ENCODE assay signal across 8 cellular contexts in genomic region chr12:32918890-32919791, GRCh38. TPM values are rescaled to one million over a fixed set of nuclear protein-coding genes. Genes with fewer than 3 reads are reported as not detected.
DNase-seq lines count a peak whose midpoint lies in the region; ATAC-seq, FAIRE-seq and TF ChIP-seq lines count a peak whose summit lies in the region.

No MANE protein-coding gene starts in this region.

- H3K36me3 ChIP-seq in MM.1S (replicated peaks; ENCODE audit: insufficient read depth, low read length) = no peaks in the 10 kb centered on the region
- no peaks in the 10 kb centered on the region for H3K36me3 ChIP-seq in adrenal gland (replicated peaks in 1 of 2)

- H2AFZ ChIP-seq in MM.1S (ENCODE audit: low read length) = 0 out of 2 replicates have a peak overlapping the region, but pooled peaks have one; percentile 22

- ATAC-seq in GM19455 (IDR thresholded peaks at IDR 0.05; ENCODE audit: unreplicated experiment) (peak; percentile 69), HG03469 (IDR thresholded peaks at IDR 0.05; ENCODE audit: unreplicated experiment) (no peak)
- no peak for ATAC-seq in stimulated activated effector memory CD8-positive, alpha-beta T cell treated with anti-CD3 and anti-CD28 coated beads, Interleukin-12 subunit alpha, Interleukin-12 subunit beta, amount 100 ng/mL, for 72 hours

- no peak overlapping the region; the same call in 1 of the 2 replicates for H3K9ac ChIP-seq in MM.1S (ENCODE audit: low read length)

- no peaks in the 10 kb centered on the region for H3K79me2 ChIP-seq in MM.1S (ENCODE audit: low read length)

- no peaks in the 10 kb centered on the region for H3K9me3 ChIP-seq in MM.1S (replicated peaks; ENCODE audit: insufficient read depth, low read length)
- no peaks in the 10 kb centered on the region for H3K9me3 ChIP-seq in adrenal gland (replicated peaks in 1 of 3)

- H3K27me3 ChIP-seq in MM.1S (replicated peaks; ENCODE audit: insufficient read depth, low read length) (no peaks in the 10 kb centered on the region), adrenal gland (no peaks in the 10 kb centered on the region)

- no peak for FAIRE-seq in H54 (lab: Jason Lieb, UNC)

- peak; percentile 71 for TF ChIP-seq CTCF in MM.1S (IDR thresholded peaks at IDR 0.05; ENCODE audit: low read length)
- peak; percentile 29 to 55 (median 42) for TF ChIP-seq CTCF in adrenal gland (IDR thresholded peaks at IDR 0.05)

- DNase-seq in MM.1S = peak; percentile 61
- no peak for DNase-seq in adrenal gland
- peak; percentile 90 for DNase-seq in kidney glomerular epithelial cell (lab: John Stamatoyannopoulos, UW)
- DNase-seq in H54 (ENCODE audit: insufficient read length, low spot score) = no peak
- no peak for DNase-seq in stimulated activated CD4-positive, alpha-beta T cell treated with anti-CD3 and anti-CD28 coated beads, Interleukin-4, amount 100 ng/mL, for 4 hours
- no peak for DNase-seq in stimulated activated effector memory CD8-positive, alpha-beta T cell treated with anti-CD3 and anti-CD28 coated beads, Interleukin-12 subunit alpha, Interleukin-12 subunit beta, amount 100 ng/mL, for 72 hours (ENCODE audit: low spot score in 2 of 2)

- no peak overlapping the region for H3K4me3 ChIP-seq in MM.1S (ENCODE audit: low read length)
- H3K4me3 ChIP-seq in adrenal gland = no peak overlapping the region

- no peak for TF ChIP-seq POLR2A in adrenal gland (IDR thresholded peaks at IDR 0.05)
- no peak for TF ChIP-seq POLR2A in H54 (IDR thresholded peaks at IDR 0.05; ENCODE audit: low read depth, low read length)

- no peak overlapping the region for H3K27ac ChIP-seq in MM.1S (ENCODE audit: low read length)
- H3K27ac ChIP-seq in adrenal gland = no peak overlapping the region

- WGBS in adrenal gland, 4 donors = 41 to 52% (median 46%) methylated on average over 11 of the region's 11 CpGs

- H3K4me1 Mint-ChIP-seq in stimulated activated effector memory CD8-positive, alpha-beta T cell treated with anti-CD3 and anti-CD28 coated beads, Interleukin-12 subunit alpha, Interleukin-12 subunit beta, amount 100 ng/mL, for 72 hours = no peaks in the 10 kb centered on the region

- no peaks in the 10 kb centered on the region for H3F3A ChIP-seq in MM.1S (ENCODE audit: insufficient read depth, low read length)

- H3K27ac Mint-ChIP-seq in stimulated activated effector memory CD8-positive, alpha-beta T cell treated with anti-CD3 and anti-CD28 coated beads, Interleukin-12 subunit alpha, Interleukin-12 subunit beta, amount 100 ng/mL, for 72 hours = no peak overlapping the region

- H3K9me2 ChIP-seq in MM.1S (replicated peaks; ENCODE audit: insufficient read depth, low read length) = no peaks in the 10 kb centered on the region

- H3K4me1 ChIP-seq in MM.1S (ENCODE audit: low read length) (0 out of 2 replicates have a peak, but pooled peaks cover 5% of the 10 kb centered on the region), adrenal gland (replicated peaks in 1 of 2) (no peaks in the 10 kb centered on the region)

- H3K4me3 Mint-ChIP-seq in stimulated activated effector memory CD8-positive, alpha-beta T cell treated with anti-CD3 and anti-CD28 coated beads, Interleukin-12 subunit alpha, Interleukin-12 subunit beta, amount 100 ng/mL, for 72 hours = no peak overlapping the region

- intact Hi-C loops in adrenal gland (cut with DNase I) = loop anchor here in 1 of 2 donors (10.0 kb wide), 1 partner anchor 154 kb away; no protein-coding TSS in a partner anchor

- no peaks in the 10 kb centered on the region for H3K9me3 Mint-ChIP-seq in stimulated activated effector memory CD8-positive, alpha-beta T cell treated with anti-CD3 and anti-CD28 coated beads, Interleukin-12 subunit alpha, Interleukin-12 subunit beta, amount 100 ng/mL, for 72 hours

- no peaks in the 10 kb centered on the region for H3K36me3 Mint-ChIP-seq in stimulated activated effector memory CD8-positive, alpha-beta T cell treated with anti-CD3 and anti-CD28 coated beads, Interleukin-12 subunit alpha, Interleukin-12 subunit beta, amount 100 ng/mL, for 72 hours

- no peaks in the 10 kb centered on the region for H4K20me1 ChIP-seq in MM.1S (ENCODE audit: insufficient read depth, low read length)

- peak overlapping the region; percentile 43; the same call in 1 of the 2 replicates for H3K4me2 ChIP-seq in MM.1S (ENCODE audit: low read depth, low read length)

RNA-seq across cellular contexts. Expression of gene PKP2, which starts 22.6 kb away (rescaled TPM):
- 1 to 10 TPM in 5 of 8 donors, under 1 TPM in 3; 0.36 to 2.4 (median 1.1) TPM for total RNA-seq in adrenal gland
- 1 to 10 TPM in 2 of 3 donors, under 1 TPM in 1; 0.47 to 3.3 (median 1.1) TPM for polyA plus RNA-seq in adrenal gland

Comparison
In these comparisons a context has a peak if more than half of its experiments do, and no peak if none do; other contexts are left out.
1. DNase-seq: peak in MM.1S (single experiment) and kidney glomerular epithelial cell (single experiment); none in adrenal gland (0 of 7), H54 (single experiment), stimulated activated CD4-positive, alpha-beta T cell treated with anti-CD3 and anti-CD28 coated beads, Interleukin-4, amount 100 ng/mL, for 4 hours (0 of 2) and stimulated activated effector memory CD8-positive, alpha-beta T cell treated with anti-CD3 and anti-CD28 coated beads, Interleukin-12 subunit alpha, Interleukin-12 subunit beta, amount 100 ng/mL, for 72 hours (0 of 2).